15 cellular contexts compared by ENCODE assay signal in the genomic region with DNA sequence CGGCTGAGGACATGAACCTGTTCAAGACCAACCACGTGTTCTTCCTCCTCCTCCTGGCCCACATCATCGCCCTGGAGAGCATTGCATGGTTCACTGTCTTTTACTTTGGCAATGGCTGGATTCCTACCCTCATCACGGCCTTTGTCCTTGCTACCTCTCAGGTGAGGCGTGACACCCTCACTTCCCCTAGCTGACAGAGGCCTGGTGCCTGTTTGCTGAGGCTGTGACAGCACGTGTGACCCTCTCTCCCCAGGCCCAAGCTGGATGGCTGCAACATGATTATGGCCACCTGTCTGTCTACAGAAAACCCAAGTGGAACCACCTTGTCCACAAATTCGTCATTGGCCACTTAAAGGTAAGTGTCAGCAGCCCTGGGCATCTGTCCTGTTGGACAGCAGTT.
DNase-seq lines count a peak whose midpoint lies in the region; ATAC-seq and TF ChIP-seq lines count a peak whose summit lies in the region.
"Had no signal": no experiment of that assay in that cellular context is flagged by ENCODE, and none has a peak within 500 bp of the region (broad histone marks: within the 10 kb centered on the region; RNA-seq: fewer than 3 reads in every experiment).

No MANE protein-coding gene starts in this region.

- H3K9ac ChIP-seq in parathyroid adenoma, result no peak overlapping the region

- no peaks in the 10 kb centered on the region for H3K27me3 Mint-ChIP-seq in T-helper 2 cell treated with Interferon-gamma antibody and Interleukin-4, amounts not matched to agents 5 μg/mL and 100 μg/mL, for 36 hours (ENCODE audit: low read depth)

- H3K4me1 Mint-ChIP-seq in T-helper 2 cell treated with Interferon-gamma antibody and Interleukin-4, amounts not matched to agents 5 μg/mL and 100 μg/mL, for 36 hours (ENCODE audit: low read depth), result peaks cover 8% of the 10 kb centered on the region

- H3K4me2 ChIP-seq in parathyroid adenoma (ENCODE audit: low read length), result no peak overlapping the region

- peak overlapping the region; percentile 11 for H3K4me3 ChIP-seq in parathyroid adenoma (ENCODE audit: low read depth, low read length)

- CTCF ChIA-PET in RWPE1 (lab: Yijun Ruan, JAX), result interaction anchor here (0.5 to 1.1 kb wide), 3 partner anchors 31 to 242 kb away, joined by 3 to 4 read pairs (median 3); no protein-coding TSS in a partner anchor

- DNase-seq in T-helper 2 cell treated with Interferon-gamma antibody and Interleukin-4, amounts not matched to agents 5 μg/mL and 100 μg/mL, for 36 hours (ENCODE audit: low spot score), result no peak
- no peak for DNase-seq in T-helper 2 cell
- no peak for DNase-seq in RWPE1 (ENCODE audit: low spot score)
- no peak for DNase-seq in erythroblast (lab: John Stamatoyannopoulos, UW)
- no peak for DNase-seq in superior temporal gyrus (ENCODE audit: extremely low spot score)
- DNase-seq: Caco-2; CD8-positive, alpha-beta memory T cell; GF-D8; GOT3; H9 had no signal

- H3K9me3 Mint-ChIP-seq in T-helper 2 cell treated with Interferon-gamma antibody and Interleukin-4, amounts not matched to agents 5 μg/mL and 100 μg/mL, for 36 hours, result no peaks in the 10 kb centered on the region
- H3K9me3 Mint-ChIP-seq: CD14-positive monocyte; CD8-positive, alpha-beta memory T cell; H9 had no signal

- H2AFZ ChIP-seq in parathyroid adenoma, result no peak overlapping the region

- TF ChIP-seq CTCF in RWPE1 (conservative IDR thresholded peaks at IDR 0.05; ENCODE audit: low read depth) (no peak), parathyroid adenoma (IDR thresholded peaks at IDR 0.05) (no peak)

- TF ChIP-seq POLR2A in erythroblast (IDR thresholded peaks at IDR 0.05; ENCODE audit: low read length), result peak; percentile 23

- ATAC-seq in activated CD4-positive, CD25-positive, alpha-beta regulatory T cell treated with anti-CD3 and anti-CD28 coated beads, Interleukin-2, amount 50 U/mL, for 24 hours, result no peak
- no peak for ATAC-seq in HG02610 (IDR thresholded peaks at IDR 0.05; ENCODE audit: unreplicated experiment)

- H3K4me3 Mint-ChIP-seq in T-helper 2 cell treated with Interferon-gamma antibody and Interleukin-4, amounts not matched to agents 5 μg/mL and 100 μg/mL, for 36 hours, result no peak overlapping the region
- H3K4me3 Mint-ChIP-seq: CD14-positive monocyte, H9 had no signal

- H3K9me3 ChIP-seq in parathyroid adenoma (ENCODE audit: control insufficient read depth, low read length), result no peaks in the 10 kb centered on the region
- H3K9me3 ChIP-seq: Caco-2 had no signal

- H3K27ac ChIP-seq in RWPE1 (peak overlapping the region; percentile 39), parathyroid adenoma (peak overlapping the region; percentile 82)
- H3K27ac ChIP-seq: 22Rv1 had no signal

- H3K36me3 ChIP-seq in parathyroid adenoma (ENCODE audit: control insufficient read depth, insufficient read depth, low read length), result no peaks in the 10 kb centered on the region

- peak overlapping the region; percentile 8 for H3K27ac Mint-ChIP-seq in T-helper 2 cell treated with Interferon-gamma antibody and Interleukin-4, amounts not matched to agents 5 μg/mL and 100 μg/mL, for 36 hours
- H3K27ac Mint-ChIP-seq: H9 had no signal

- H3K79me2 ChIP-seq in parathyroid adenoma, result peaks cover 3% of the 10 kb centered on the region

- peaks cover 29% of the 10 kb centered on the region for H3K4me1 ChIP-seq in parathyroid adenoma
- H3K4me1 ChIP-seq: Caco-2 had no signal

- no peaks in the 10 kb centered on the region for H3K27me3 ChIP-seq in parathyroid adenoma (ENCODE audit: control insufficient read depth, insufficient read depth, low read length)

- H3K36me3 Mint-ChIP-seq in T-helper 2 cell treated with Interferon-gamma antibody and Interleukin-4, amounts not matched to agents 5 μg/mL and 100 μg/mL, for 36 hours (ENCODE audit: low read depth), result peaks cover 58% of the 10 kb centered on the region

- POLR2A ChIA-PET in RWPE1 (lab: Yijun Ruan, JAX; ENCODE audit: low non-redundant PET), result no interaction called here
